ENCODE assay signal across 19 cellular contexts in the genomic region with DNA sequence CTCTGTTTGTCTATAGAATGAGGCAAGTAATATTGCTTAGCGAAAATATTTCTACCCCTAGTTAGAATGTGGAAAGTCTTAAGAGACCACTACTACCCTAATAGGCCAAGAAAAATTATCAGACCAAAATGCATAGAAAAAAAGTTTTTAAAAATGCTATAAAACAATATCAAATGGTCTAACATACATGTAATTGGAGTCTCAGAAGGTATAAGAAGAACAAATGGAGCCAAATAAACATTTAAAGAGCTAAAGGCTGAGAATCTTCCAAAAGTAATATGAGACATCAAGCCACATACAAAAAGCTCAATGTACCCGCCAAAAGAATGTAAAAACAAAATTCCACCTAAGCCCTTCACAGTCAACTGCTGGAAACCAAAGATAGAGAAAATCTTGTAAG.
"Had no signal": no experiment of that assay in that cellular context is flagged by ENCODE, and none has a peak within 500 bp of the region (broad histone marks: within the 10 kb centered on the region; RNA-seq: fewer than 3 reads in every experiment).

No MANE protein-coding gene starts in this region.

- H3K79me2 ChIP-seq: hepatocyte had no signal

- DNase-seq: colonic mucosa; cortex of kidney; effector CD8-positive, alpha-beta T cell; effector memory CD8-positive, alpha-beta T cell; foreskin keratinocyte; heart left ventricle; hypothalamus; immature natural killer cell; islet precursor cell; kidney; kidney glomerular epithelial cell; left lung; left ventricle myocardium superior; lower lobe of right lung; mesenchymal stem cell; naive thymus-derived CD4-positive, alpha-beta T cell had no signal

- H3K4me3 ChIP-seq: colonic mucosa, esophagus muscularis mucosa, gastroesophageal sphincter, heart left ventricle, hepatocyte, left lung, lower lobe of right lung had no signal

- H3K27ac ChIP-seq: colonic mucosa, esophagus muscularis mucosa, foreskin keratinocyte, gastroesophageal sphincter, heart left ventricle, hepatocyte, left lung, lower lobe of right lung had no signal

- H3K27me3 ChIP-seq: colonic mucosa, esophagus muscularis mucosa, foreskin keratinocyte, gastroesophageal sphincter, heart left ventricle, hepatocyte, left lung had no signal

- H3K9me3 ChIP-seq: colonic mucosa had no signal

- ATAC-seq: effector memory CD8-positive, alpha-beta T cell; foreskin keratinocyte; gastroesophageal sphincter; heart left ventricle; left lung; left ventricle myocardium superior; lower lobe of right lung; naive thymus-derived CD4-positive, alpha-beta T cell had no signal

- H3K4me2 ChIP-seq: hepatocyte had no signal

- H3K4me1 ChIP-seq: colonic mucosa, foreskin keratinocyte, heart left ventricle, left lung, lower lobe of right lung had no signal

- H2AFZ ChIP-seq: hepatocyte had no signal

- H3K36me3 ChIP-seq: colonic mucosa, esophagus muscularis mucosa, gastroesophageal sphincter, heart left ventricle, left lung, lower lobe of right lung had no signal
